ENCODE assay signal across 16 cellular contexts in the genomic region with DNA sequence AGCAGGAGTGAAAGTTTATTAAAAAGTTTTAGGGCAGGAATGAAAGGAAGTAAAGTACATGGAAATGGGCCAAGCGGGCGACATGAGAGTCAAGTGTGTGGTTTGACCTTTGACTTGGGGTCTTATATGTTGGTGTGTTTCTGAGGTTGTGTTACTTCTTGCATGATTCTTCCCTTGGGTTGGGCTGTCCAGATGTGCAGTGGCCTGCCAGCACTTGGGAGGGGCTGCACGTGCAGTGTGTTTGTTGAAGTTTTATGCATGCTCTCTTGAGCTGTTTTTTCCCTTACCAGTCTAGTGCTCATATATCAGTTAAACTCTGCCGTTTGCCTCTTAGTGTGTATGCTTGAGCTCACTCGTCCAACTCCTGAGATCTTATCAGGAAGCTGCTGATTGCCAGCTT.
"Had no signal": no experiment of that assay in that cellular context is flagged by ENCODE, and none has a peak within 500 bp of the region (broad histone marks: within the 10 kb centered on the region; RNA-seq: fewer than 3 reads in every experiment).

No MANE protein-coding gene starts in this region.

- H3K27ac ChIP-seq: body of pancreas, cardiac muscle cell, heart left ventricle, lower lobe of right lung, neural progenitor cell had no signal

- H3K36me3 ChIP-seq: cardiac muscle cell, lower lobe of right lung had no signal

- H3K4me1 ChIP-seq: body of pancreas, heart left ventricle, neural progenitor cell had no signal

- H3K27me3 ChIP-seq: body of pancreas, cardiac muscle cell, heart left ventricle, neural progenitor cell had no signal

- DNase-seq: activated CD4-positive, alpha-beta memory T cell treated with anti-CD3 and anti-CD28 coated beads, Interleukin-2, amount 10 ng/mL, durations not matched to agents 7 days and 5 days; activated CD4-positive, alpha-beta T cell treated with anti-CD3 and anti-CD28 coated beads, Interleukin-2, amount 10 ng/mL, durations not matched to agents 24 days and 14 days; activated effector memory CD4-positive, alpha-beta T cell treated with anti-CD3 and anti-CD28 coated beads, Interleukin-2, amount 50 U/mL, for 16 hours; activated T-cell treated with anti-CD3 and anti-CD28 coated beads, Interleukin-2, amount 50 U/mL, for 72 hours; anterior cingulate cortex; body of pancreas; effector CD4-positive, alpha-beta T cell; heart left ventricle; left colon; lower lobe of right lung; naive thymus-derived CD4-positive, alpha-beta T cell; stimulated activated CD4-positive, alpha-beta T cell treated with anti-CD3 and anti-CD28 coated beads, Interleukin-4, amount 100 ng/mL, for 1 hour; stimulated activated naive CD4-positive, alpha-beta T cell; T-helper 17 cell had no signal

- H3K9ac ChIP-seq: neural progenitor cell had no signal

- H3K4me3 ChIP-seq: body of pancreas, cardiac muscle cell, heart left ventricle, lower lobe of right lung, neural progenitor cell had no signal

- H3K4me2 ChIP-seq: neural progenitor cell had no signal
